8 cellular contexts compared by ENCODE assay signal in genomic region chr10:32346551-32347362, GRCh38. TPM values are rescaled to one million over a fixed set of nuclear protein-coding genes. Genes with fewer than 3 reads are reported as not detected.
A peak's percentile ranks its signal among the peaks of the same experiment; 100 is the strongest.
DNase-seq lines count a peak whose midpoint lies in the region; ATAC-seq and TF ChIP-seq lines count a peak whose summit lies in the region.

EPC1 (minus strand) TSS chr10:32347158; CDS start chr10:32346915, 243 bp downstream.

- peaks cover 2% of the 10 kb centered on the region for H3K27me3 Mint-ChIP-seq in nephron progenitor cell (ENCODE audit: low read depth, poor library complexity)
- H3K27me3 Mint-ChIP-seq in stimulated activated naive CD8-positive, alpha-beta T cell treated with anti-CD3 and anti-CD28 coated beads, Interleukin-15, amount 100 ng/mL, for 72 hours, result no peaks in the 10 kb centered on the region

- H3K4me3 ChIP-seq in fibroblast of the aortic adventitia (ENCODE audit: low read depth, low read length), result peak within 1 kb of the TSS; percentile 90

- peak; percentile 61 for ATAC-seq in GM21526 (IDR thresholded peaks at IDR 0.05; ENCODE audit: low FRiP score, unreplicated experiment)
- ATAC-seq in stimulated activated naive CD8-positive, alpha-beta T cell treated with anti-CD3 and anti-CD28 coated beads, Interleukin-15, amount 100 ng/mL, for 72 hours, result peak; percentile 84

- H3K4me1 Mint-ChIP-seq in nephron progenitor cell, result peaks cover 40% of the 10 kb centered on the region
- H3K4me1 Mint-ChIP-seq in stimulated activated naive CD8-positive, alpha-beta T cell treated with anti-CD3 and anti-CD28 coated beads, Interleukin-15, amount 100 ng/mL, for 72 hours, result peaks cover 61% of the 10 kb centered on the region

- H3K9me3 Mint-ChIP-seq in nephron progenitor cell, result peaks cover 2% of the 10 kb centered on the region
- H3K9me3 Mint-ChIP-seq in stimulated activated naive CD8-positive, alpha-beta T cell treated with anti-CD3 and anti-CD28 coated beads, Interleukin-15, amount 100 ng/mL, for 72 hours, result no peaks in the 10 kb centered on the region

- no peak for TF ChIP-seq CTCF in fibroblast of the aortic adventitia (IDR thresholded peaks at IDR 0.05; ENCODE audit: insufficient read depth, low read length)
- TF ChIP-seq CTCF in nephron progenitor cell (IDR thresholded peaks at IDR 0.05), result no peak

- H3K36me3 Mint-ChIP-seq in nephron progenitor cell (ENCODE audit: low read depth), result peaks cover 35% of the 10 kb centered on the region

- DNase-seq in DMS53 treated with DMSO at 0.1 percent for 48 hours (lab: John Stamatoyannopoulos, UW; ENCODE audit: unreplicated experiment) (peak; percentile 61), HuH-7 (ENCODE audit: low spot score) (peak; percentile 97), RPMI7951 (ENCODE audit: low read depth) (peak; percentile 87), fibroblast of the aortic adventitia (ENCODE audit: low read depth) (peak; percentile 88), nephron progenitor cell (peak; percentile 81)
- peak; percentile 82 for DNase-seq in activated T-helper 9 cell treated with anti-CD3 and anti-CD28 coated beads, Interleukin-2, amount 50 U/mL, for 16 hours (ENCODE audit: low read depth)
- DNase-seq in stimulated activated naive CD8-positive, alpha-beta T cell treated with anti-CD3 and anti-CD28 coated beads, Interleukin-15, amount 100 ng/mL, for 72 hours, result peak; percentile 88

- H3K4me3 Mint-ChIP-seq in nephron progenitor cell, result peak within 1 kb of the TSS; percentile 91
- H3K4me3 Mint-ChIP-seq in stimulated activated naive CD8-positive, alpha-beta T cell treated with anti-CD3 and anti-CD28 coated beads, Interleukin-15, amount 100 ng/mL, for 72 hours, result peak within 1 kb of the TSS; percentile 90 to 91

- peak within 1 kb of the TSS; percentile 100 for H3K27ac Mint-ChIP-seq in nephron progenitor cell
- peak within 1 kb of the TSS; percentile 99 to 100 for H3K27ac Mint-ChIP-seq in stimulated activated naive CD8-positive, alpha-beta T cell treated with anti-CD3 and anti-CD28 coated beads, Interleukin-15, amount 100 ng/mL, for 72 hours

RNA-seq across cellular contexts. Expression of gene EPC1, which starts in this region (rescaled TPM):
- total RNA-seq in RPMI7951 (2014; rRNA removed; shearing (Covaris generic)), result 14.1 and 18.1 TPM in 2 replicates
- total RNA-seq in fibroblast of the aortic adventitia (ENCODE audit: low replicate concordance), result 26.7 and 56.9 TPM in 2 replicates

Comparison
In these comparisons a context has a peak if more than half of its experiments do, and no peak if none do; other contexts are left out.
1. Peak in every context shown above with its lines: DNase-seq, ATAC-seq and H3K4me3 ChIP-seq.